ENCODE assay signal across 26 cellular contexts in the genomic region with DNA sequence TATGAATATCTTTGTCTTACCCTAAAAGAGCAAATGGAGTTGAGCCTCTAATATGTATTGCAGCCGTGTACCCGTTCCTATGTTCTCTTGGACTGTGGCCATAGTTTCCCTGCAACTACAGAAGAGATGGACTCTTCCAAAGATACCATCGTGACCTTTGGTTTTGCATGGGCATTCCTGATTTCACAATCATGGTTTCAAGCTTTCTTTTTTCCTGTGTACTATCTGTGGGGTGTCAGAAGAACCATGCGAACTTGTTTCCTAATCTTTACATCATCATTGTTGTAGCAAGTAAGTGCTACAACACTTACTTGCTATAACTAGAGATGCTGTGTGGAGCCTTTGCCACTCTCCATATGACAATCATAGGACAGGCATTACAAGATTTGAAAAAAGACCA.
"Had no signal": no experiment of that assay in that cellular context is flagged by ENCODE, and none has a peak within 500 bp of the region (broad histone marks: within the 10 kb centered on the region; RNA-seq: fewer than 3 reads in every experiment).

No MANE protein-coding gene starts in this region.

- H3K27me3 ChIP-seq: neural progenitor cell, ovary, spleen, suprapubic skin, testis, tibial artery, transverse colon, upper lobe of right lung, uterus had no signal

- H3K4me1 ChIP-seq: neural progenitor cell, parathyroid adenoma, psoas muscle, spleen, suprapubic skin, testis, tibial artery, transverse colon, upper lobe of right lung, uterus had no signal

- H3K4me3 ChIP-seq: neural progenitor cell, ovary, psoas muscle, skin epidermis, smooth muscle cell, spleen, suprapubic skin, testis, tibial artery, transverse colon, upper lobe of right lung, uterus had no signal

- H3K36me3 ChIP-seq: neural progenitor cell, ovary, spleen, suprapubic skin, tibial artery, transverse colon, upper lobe of right lung, uterus had no signal

- H3K9me3 ChIP-seq: ovary, psoas muscle, testis, tibial artery, transverse colon, upper lobe of right lung, uterus had no signal

- H3K27ac ChIP-seq: neural progenitor cell, ovary, parathyroid adenoma, psoas muscle, skin epidermis, spleen, suprapubic skin, testis, tibial artery, transverse colon, upper lobe of right lung, uterus had no signal

- H3K79me2 ChIP-seq: parathyroid adenoma had no signal

- DNase-seq: natural killer cell; occipital lobe; ovary; posterior cingulate gyrus; psoas muscle; right cardiac atrium; spleen; stimulated activated CD4-positive, alpha-beta T cell treated with anti-CD3 and anti-CD28 coated beads, Interleukin-12 subunit alpha, Interleukin-12 subunit beta, amount 100 ng/mL, for 4 hours; stimulated activated CD4-positive, alpha-beta T cell treated with anti-CD3 and anti-CD28 coated beads, Interleukin-1b, Interleukin-23, amount 100 ng/mL, for 48 hours; stimulated activated CD4-positive, alpha-beta T cell treated with anti-CD3 and anti-CD28 coated beads, Interleukin-4, amount 100 ng/mL, for 1 hour; stimulated activated CD4-positive, alpha-beta T cell treated with anti-CD3 and anti-CD28 coated beads, Interleukin-4, amount 100 ng/mL, for 4 hours; stimulated activated CD8-positive, alpha-beta memory T cell treated with anti-CD3 and anti-CD28 coated beads, Interleukin-4, amount 100 ng/mL, for 48 hours; stimulated activated naive CD4-positive, alpha-beta T cell; stimulated activated naive CD8-positive, alpha-beta T cell treated with anti-CD3 and anti-CD28 coated beads, Interleukin-15, amount 100 ng/mL, for 72 hours; stimulated activated naive CD8-positive, alpha-beta T cell treated with anti-CD3 and anti-CD28 coated beads, Interleukin-15, Interleukin-2, amounts not matched to agents 100 U/mL and 50 U/mL, for 24 hours; substantia nigra; testis; tibial artery; transverse colon; upper lobe of right lung; uterus had no signal

- H2AFZ ChIP-seq: neural progenitor cell, parathyroid adenoma had no signal

- H3K4me2 ChIP-seq: neural progenitor cell, smooth muscle cell had no signal
